In the genomic region with DNA sequence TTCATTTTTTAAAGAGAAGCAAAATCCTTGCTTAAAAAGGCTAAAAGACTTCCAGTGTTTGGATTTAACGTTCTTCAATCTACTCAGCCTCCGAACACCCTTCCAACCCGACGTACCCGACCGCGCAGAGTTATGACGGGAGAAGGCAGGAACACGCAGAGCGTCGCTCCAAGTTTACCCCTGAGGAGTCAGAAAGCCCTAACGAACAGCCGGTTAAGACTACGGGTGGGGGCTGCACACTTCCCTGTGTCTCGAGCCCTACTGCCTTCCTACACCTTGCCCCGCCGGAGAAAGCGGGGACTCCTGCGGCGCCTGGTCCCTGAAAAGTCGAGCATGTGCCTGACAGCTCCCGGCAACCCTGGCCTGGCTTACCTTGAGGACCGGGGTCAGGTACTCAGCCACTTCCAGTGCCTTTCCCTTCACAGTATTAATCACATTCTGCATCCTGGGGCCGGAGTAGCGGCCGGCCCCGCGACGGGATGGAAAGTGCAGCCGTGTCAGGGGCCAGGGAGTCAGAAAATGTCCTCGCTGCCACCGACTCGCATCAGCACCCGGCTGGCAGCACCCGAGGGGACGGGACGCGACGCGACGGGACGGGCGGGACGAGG, we compare ENCODE assay signal across 1 cellular context.
TF ChIP-seq lines count a peak whose summit lies in the region.

No MANE protein-coding gene starts in this region.

TF ChIP-seq in H1, 55 proteins besides CTCF, POLR2A, EP300 and RAD21:
- TF ChIP-seq MAFK (IDR thresholded peaks at IDR 0.05; ENCODE audit: low read depth, low read length): no peak
- TF ChIP-seq, protein P1, sequence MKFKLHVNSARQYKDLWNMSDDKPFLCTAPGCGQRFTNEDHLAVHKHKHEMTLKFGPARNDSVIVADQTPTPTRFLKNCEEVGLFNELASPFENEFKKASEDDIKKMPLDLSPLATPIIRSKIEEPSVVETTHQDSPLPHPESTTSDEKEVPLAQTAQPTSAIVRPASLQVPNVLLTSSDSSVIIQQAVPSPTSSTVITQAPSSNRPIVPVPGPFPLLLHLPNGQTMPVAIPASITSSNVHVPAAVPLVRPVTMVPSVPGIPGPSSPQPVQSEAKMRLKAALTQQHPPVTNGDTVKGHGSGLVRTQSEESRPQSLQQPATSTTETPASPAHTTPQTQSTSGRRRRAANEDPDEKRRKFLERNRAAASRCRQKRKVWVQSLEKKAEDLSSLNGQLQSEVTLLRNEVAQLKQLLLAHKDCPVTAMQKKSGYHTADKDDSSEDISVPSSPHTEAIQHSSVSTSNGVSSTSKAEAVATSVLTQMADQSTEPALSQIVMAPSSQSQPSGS (IDR thresholded peaks at IDR 0.05; ENCODE audit: low read length): no peak
- TF ChIP-seq, protein P2, sequence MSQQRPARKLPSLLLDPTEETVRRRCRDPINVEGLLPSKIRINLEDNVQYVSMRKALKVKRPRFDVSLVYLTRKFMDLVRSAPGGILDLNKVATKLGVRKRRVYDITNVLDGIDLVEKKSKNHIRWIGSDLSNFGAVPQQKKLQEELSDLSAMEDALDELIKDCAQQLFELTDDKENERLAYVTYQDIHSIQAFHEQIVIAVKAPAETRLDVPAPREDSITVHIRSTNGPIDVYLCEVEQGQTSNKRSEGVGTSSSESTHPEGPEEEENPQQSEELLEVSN (IDR thresholded peaks at IDR 0.05): no peak
- TF ChIP-seq CBX8 (IDR thresholded peaks at IDR 0.05; ENCODE audit: borderline replicate concordance, low read depth, low read length): no peak
- TF ChIP-seq, protein P3, sequence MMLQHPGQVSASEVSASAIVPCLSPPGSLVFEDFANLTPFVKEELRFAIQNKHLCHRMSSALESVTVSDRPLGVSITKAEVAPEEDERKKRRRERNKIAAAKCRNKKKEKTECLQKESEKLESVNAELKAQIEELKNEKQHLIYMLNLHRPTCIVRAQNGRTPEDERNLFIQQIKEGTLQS (IDR thresholded peaks at IDR 0.05; ENCODE audit: insufficient read depth, low read depth, low read length): peak; percentile 47; the same call in 1 of the 2 replicates
- no peak for TF ChIP-seq RFX5 (IDR thresholded peaks at IDR 0.05; ENCODE audit: borderline replicate concordance, low read depth, low read length)
- TF ChIP-seq SRF (IDR thresholded peaks at IDR 0.05; ENCODE audit: low read depth, low read length): peak; percentile 36
- peak; percentile 67 for TF ChIP-seq KDM4A (IDR thresholded peaks at IDR 0.05; ENCODE audit: low read depth, low read length, severe bottlenecking)
- TF ChIP-seq SIX5 (IDR thresholded peaks at IDR 0.05; ENCODE audit: low read depth, low read length): no peak
- peak; percentile 4; the same call in 1 of the 2 replicates for TF ChIP-seq PHF8 (conservative IDR thresholded peaks at IDR 0.05; ENCODE audit: low read depth, low read length)
- TF ChIP-seq KDM1A (IDR thresholded peaks at IDR 0.05; ENCODE audit: borderline replicate concordance, low read length): no peak
- 0 out of 2 replicates have a peak, but pooled peaks have one; percentile 23 for TF ChIP-seq RBBP5 (IDR thresholded peaks at IDR 0.05; ENCODE audit: borderline replicate concordance, low read depth, low read length)
- no peak for TF ChIP-seq JUN (IDR thresholded peaks at IDR 0.05; ENCODE audit: low read depth, low read length)
- peak; percentile 35 for TF ChIP-seq CTBP2 (IDR thresholded peaks at IDR 0.05; ENCODE audit: borderline replicate concordance, insufficient read depth, insufficient read length, low read length)
- TF ChIP-seq SUZ12 (IDR thresholded peaks at IDR 0.05; ENCODE audit: low read length): no peak
- TF ChIP-seq, protein P4, sequence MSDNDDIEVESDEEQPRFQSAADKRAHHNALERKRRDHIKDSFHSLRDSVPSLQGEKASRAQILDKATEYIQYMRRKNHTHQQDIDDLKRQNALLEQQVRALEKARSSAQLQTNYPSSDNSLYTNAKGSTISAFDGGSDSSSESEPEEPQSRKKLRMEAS (IDR thresholded peaks at IDR 0.05): peak; percentile 28
- TF ChIP-seq TAF1 (IDR thresholded peaks at IDR 0.05; ENCODE audit: low read depth, low read length): peak; percentile 56; the same call in 1 of the 2 replicates
- peak; percentile 96 for TF ChIP-seq SAP30 (IDR thresholded peaks at IDR 0.05; ENCODE audit: insufficient read depth, insufficient replicate concordance, low read length)
- peak; percentile 97 for TF ChIP-seq CREB1 (IDR thresholded peaks at IDR 0.05)
- no peak for TF ChIP-seq CHD1 (IDR thresholded peaks at IDR 0.05; ENCODE audit: low read depth, low read length)
- TF ChIP-seq ASH2L (IDR thresholded peaks at IDR 0.05; ENCODE audit: low read length): peak; percentile 71
- no peak for TF ChIP-seq JUND (IDR thresholded peaks at IDR 0.05; ENCODE audit: low read length)
- no peak for TF ChIP-seq NRF1 (IDR thresholded peaks at IDR 0.05; ENCODE audit: low read depth, low read length)
- 0 out of 2 replicates have a peak, but pooled peaks have one; percentile 31 for TF ChIP-seq TBP (IDR thresholded peaks at IDR 0.05; ENCODE audit: low read depth, low read length)
- TF ChIP-seq KDM5A (IDR thresholded peaks at IDR 0.05; ENCODE audit: low read length): peak; percentile 77
- peak in 1 of 2 experiments; percentile 71; a peak in 3 of 4 replicates for TF ChIP-seq SIN3A (conservative IDR thresholded peaks at IDR 0.05 in 1 of 2, IDR thresholded peaks at IDR 0.05 in 1 of 2; ENCODE audit: low read depth in 1 of 2, low read length in 2 of 2)
- TF ChIP-seq BACH1 (IDR thresholded peaks at IDR 0.05; ENCODE audit: low read length): no peak
- TF ChIP-seq POLR2AphosphoS5 (IDR thresholded peaks at IDR 0.05; ENCODE audit: low read depth, low read length): peak; percentile 27; the same call in 1 of the 2 replicates
- no peak for TF ChIP-seq GABPA (IDR thresholded peaks at IDR 0.05; ENCODE audit: borderline replicate concordance, insufficient read depth, low read length)
- TF ChIP-seq CEBPB (IDR thresholded peaks at IDR 0.05; ENCODE audit: low read depth, low read length): no peak
- no peak for TF ChIP-seq FOSL1 (IDR thresholded peaks at IDR 0.05; ENCODE audit: insufficient read depth, low read depth, low read length)
- TF ChIP-seq BCL11A (IDR thresholded peaks at IDR 0.05; ENCODE audit: low read depth in 2 of 2, low read length in 2 of 2): no peak
- TF ChIP-seq HDAC2 (IDR thresholded peaks at IDR 0.05; ENCODE audit: borderline replicate concordance in 1 of 2, low read depth in 2 of 2, low read length in 2 of 2): peak in 1 of 2 experiments; percentile 96; a peak in 2 of 4 replicates
- no peak for TF ChIP-seq EGR1 (IDR thresholded peaks at IDR 0.05; ENCODE audit: borderline replicate concordance, low read depth, low read length)
